Comparison of ENCODE assay signal across 8 cellular contexts in genomic region chr13:112690242-112690943, GRCh38. TPM values are rescaled to one million over a fixed set of nuclear protein-coding genes. Genes with fewer than 3 reads are reported as not detected.
A peak's percentile ranks its signal among the peaks of the same experiment; 100 is the strongest.
DNase-seq lines count a peak whose midpoint lies in the region; ATAC-seq and TF ChIP-seq lines count a peak whose summit lies in the region.

No MANE protein-coding gene starts in this region.

- H3K4me3 Mint-ChIP-seq in activated CD4-positive, alpha-beta memory T cell treated with anti-CD3 and anti-CD28 coated beads for 36 hours: peak overlapping the region; percentile 81
- H3K4me3 Mint-ChIP-seq in natural killer cell treated with Interleukin-12 subunit alpha and Interleukin-12 subunit beta and Interleukin-15 and Interleukin-18, amount 100 ng/mL, for 72 hours: peak overlapping the region; percentile 96

- no peak for TF ChIP-seq CTCF in esophagus squamous epithelium (IDR thresholded peaks at IDR 0.05)

- H3K36me3 Mint-ChIP-seq in activated CD4-positive, alpha-beta memory T cell treated with anti-CD3 and anti-CD28 coated beads for 36 hours: no peaks in the 10 kb centered on the region
- H3K36me3 Mint-ChIP-seq in natural killer cell treated with Interleukin-12 subunit alpha and Interleukin-12 subunit beta and Interleukin-15 and Interleukin-18, amount 100 ng/mL, for 72 hours: no peaks in the 10 kb centered on the region

- H3K27ac Mint-ChIP-seq in activated CD4-positive, alpha-beta memory T cell treated with anti-CD3 and anti-CD28 coated beads for 36 hours: peak overlapping the region; percentile 64
- H3K27ac Mint-ChIP-seq in natural killer cell treated with Interleukin-12 subunit alpha and Interleukin-12 subunit beta and Interleukin-15 and Interleukin-18, amount 100 ng/mL, for 72 hours: peak overlapping the region; percentile 58 to 77

- H3K9ac ChIP-seq in HUES64 (ENCODE audit: low read depth, low read length): peak overlapping the region; percentile 77

- peaks cover 32% of the 10 kb centered on the region for H3K4me1 ChIP-seq in HUES64 (ENCODE audit: insufficient read depth, low read length)
- H3K4me1 ChIP-seq in esophagus squamous epithelium: peaks cover 19 to 61% (median 24%) of the 10 kb centered on the region in 3 donors

- H3K27ac ChIP-seq in HUES64 (ENCODE audit: low read depth, low read length) (no peak overlapping the region), esophagus squamous epithelium (peak overlapping the region; percentile 84 to 98 (median 92))

- H3K4me3 ChIP-seq in HUES64 (ENCODE audit: low read length) (peak overlapping the region; percentile 70), esophagus squamous epithelium (peak overlapping the region; percentile 64 to 90 (median 80))

- WGBS in HUES64: under 1% methylated on average over 85 of the region's 85 CpGs
- WGBS in esophagus squamous epithelium, 2 donors: 0% methylated on average over 4 of the region's 85 CpGs; no CpG with 5 or more reads in 1 of the 2 donors

- POLR2A ChIA-PET in activated CD4-positive, alpha-beta memory T cell treated with anti-CD3 and anti-CD28 coated beads for 36 hours (lab: Charles Lee): interaction anchor here (0.6 kb wide), 1 partner anchor 28 kb away, joined by 5 read pairs; no protein-coding TSS in a partner anchor

- H3K36me3 ChIP-seq in HUES64 (ENCODE audit: insufficient read depth, low read length) (no peaks in the 10 kb centered on the region), esophagus squamous epithelium (no peaks in the 10 kb centered on the region)

- ATAC-seq in GM21619 (IDR thresholded peaks at IDR 0.05; ENCODE audit: unreplicated experiment): peak; percentile 19
- ATAC-seq in natural killer cell treated with Interleukin-12 subunit alpha and Interleukin-12 subunit beta and Interleukin-15 and Interleukin-18, amount 100 ng/mL, for 72 hours: peak; percentile 4 to 32

- CTCF ChIA-PET in activated CD4-positive, alpha-beta memory T cell treated with anti-CD3 and anti-CD28 coated beads for 36 hours (lab: Charles Lee): interaction anchor here (0.5 to 1.2 kb wide), 2 partner anchors 51 to 183 kb away, joined by 3 read pairs; no protein-coding TSS in a partner anchor

- TF ChIP-seq POLR2A in esophagus squamous epithelium (IDR thresholded peaks at IDR 0.05): no peak

- H3K9me3 Mint-ChIP-seq in activated CD4-positive, alpha-beta memory T cell treated with anti-CD3 and anti-CD28 coated beads for 36 hours: no peaks in the 10 kb centered on the region
- no peaks in the 10 kb centered on the region for H3K9me3 Mint-ChIP-seq in natural killer cell treated with Interleukin-12 subunit alpha and Interleukin-12 subunit beta and Interleukin-15 and Interleukin-18, amount 100 ng/mL, for 72 hours

- no peaks in the 10 kb centered on the region for H3K27me3 Mint-ChIP-seq in activated CD4-positive, alpha-beta memory T cell treated with anti-CD3 and anti-CD28 coated beads for 36 hours
- H3K27me3 Mint-ChIP-seq in natural killer cell treated with Interleukin-12 subunit alpha and Interleukin-12 subunit beta and Interleukin-15 and Interleukin-18, amount 100 ng/mL, for 72 hours: no peaks in the 10 kb centered on the region

- H3K27me3 ChIP-seq in HUES64 (ENCODE audit: insufficient read depth, low read length) (peaks cover 9% of the 10 kb centered on the region), esophagus squamous epithelium (no peaks in the 10 kb centered on the region)

- DNase-seq in DMS79 treated with DMSO at 0.1 percent for 48 hours (lab: John Stamatoyannopoulos, UW) (peak; percentile 72), DMS79 (lab: John Stamatoyannopoulos, UW) (no peak), esophagus squamous epithelium (lab: John Stamatoyannopoulos, UW) (no peak), NCI-H128 (lab: John Stamatoyannopoulos, UW; ENCODE audit: unreplicated experiment) (no peak)
- peak; percentile 42 for DNase-seq in activated CD4-positive, alpha-beta memory T cell treated with anti-CD3 and anti-CD28 coated beads for 36 hours
- DNase-seq in natural killer cell treated with Interleukin-12 subunit alpha and Interleukin-12 subunit beta and Interleukin-15 and Interleukin-18, amount 100 ng/mL, for 72 hours (ENCODE audit: low spot score): no peak

- H3K9me3 ChIP-seq in HUES64 (ENCODE audit: insufficient read depth, low read depth, low read length): no peaks in the 10 kb centered on the region
- no peaks in the 10 kb centered on the region for H3K9me3 ChIP-seq in esophagus squamous epithelium

- intact Hi-C loops in activated CD4-positive, alpha-beta memory T cell treated with anti-CD3 and anti-CD28 coated beads for 36 hours (cut with micrococcal nuclease): loop anchor here (1.0 to 5.0 kb wide), 2 partner anchors 103 to 184 kb away; partner anchors contain the start of gene TUBGCP3
- intact Hi-C loops in esophagus squamous epithelium (cut with DNase I): no loop called here

- H3K4me1 Mint-ChIP-seq in activated CD4-positive, alpha-beta memory T cell treated with anti-CD3 and anti-CD28 coated beads for 36 hours (ENCODE audit: low read depth): peaks cover 54% of the 10 kb centered on the region
- H3K4me1 Mint-ChIP-seq in natural killer cell treated with Interleukin-12 subunit alpha and Interleukin-12 subunit beta and Interleukin-15 and Interleukin-18, amount 100 ng/mL, for 72 hours (ENCODE audit: low read depth in 2 of 2): peaks cover 44 to 48% of the 10 kb centered on the region in 2 donors

RNA-seq across cellular contexts. Expression of gene ATP11A, which starts 0.6 kb away (rescaled TPM):
- 14.7 TPM for polyA plus RNA-seq in HUES64 (2013, experiment 1 of 2)
- polyA plus RNA-seq in HUES64 (2013, experiment 2 of 2): 18.6 TPM
- total RNA-seq in activated CD4-positive, alpha-beta memory T cell treated with anti-CD3 and anti-CD28 coated beads for 36 hours: 10 to 100 TPM; 36.6 to 38.7 TPM
- total RNA-seq in esophagus squamous epithelium: 10 to 100 TPM in 3 of 4 donors, 1 to 10 TPM in 1; 9.6 to 20.0 (median 16.1) TPM
- 10 to 100 TPM; 89.0 to 91.2 TPM for total RNA-seq in natural killer cell treated with Interleukin-12 subunit alpha and Interleukin-12 subunit beta and Interleukin-15 and Interleukin-18, amount 100 ng/mL, for 72 hours

Comparison
In these comparisons a context has a peak if more than half of its experiments do, and no peak if none do; other contexts are left out.
1. DNase-seq: peak in DMS79 treated with DMSO at 0.1 percent for 48 hours (single experiment) and activated CD4-positive, alpha-beta memory T cell treated with anti-CD3 and anti-CD28 coated beads for 36 hours (single experiment); none in DMS79 (single experiment), esophagus squamous epithelium (single experiment), natural killer cell treated with Interleukin-12 subunit alpha and Interleukin-12 subunit beta and Interleukin-15 and Interleukin-18, amount 100 ng/mL, for 72 hours (single experiment) and NCI-H128 (single experiment).